In genomic region chr11:2798951-2799761, GRCh38 we compare ENCODE assay signal across 14 cellular contexts.
DNase-seq lines count a peak whose midpoint lies in the region; TF ChIP-seq lines count a peak whose summit lies in the region.
"Had no signal": no experiment of that assay in that cellular context is flagged by ENCODE, and none has a peak within 500 bp of the region (broad histone marks: within the 10 kb centered on the region; RNA-seq: fewer than 3 reads in every experiment).

No MANE protein-coding gene starts in this region.

- intact Hi-C loops in dorsolateral prefrontal cortex (cut with DNase I) = no loop called here

- TF ChIP-seq CTCF in dorsolateral prefrontal cortex (IDR thresholded peaks at IDR 0.05 in 54 of 56, conservative IDR thresholded peaks at IDR 0.05 in 2 of 56; ENCODE audit: low read depth in 1 of 56, partially characterized antibody in 56 of 56) = no peak
- no peak for TF ChIP-seq CTCF in suprapubic skin (IDR thresholded peaks at IDR 0.05)
- TF ChIP-seq CTCF in GM13977 (IDR thresholded peaks at IDR 0.05; ENCODE audit: extremely low read depth, insufficient read depth, missing control alignments) = no peak

- H3K4me3 Mint-ChIP-seq in activated T-cell treated with anti-CD3 and anti-CD28 coated beads, Interleukin-2, amount 50 U/mL, for 24 hours = no peak overlapping the region
- H3K4me3 Mint-ChIP-seq: IgD-negative memory B cell had no signal

- H3K4me3 ChIP-seq in dorsolateral prefrontal cortex (no peak overlapping the region), suprapubic skin (no peak overlapping the region)
- H3K4me3 ChIP-seq: heart right ventricle had no signal

- TF ChIP-seq POLR2A in suprapubic skin (IDR thresholded peaks at IDR 0.05) = no peak

- no peaks in the 10 kb centered on the region for H3K27me3 Mint-ChIP-seq in activated T-cell treated with anti-CD3 and anti-CD28 coated beads, Interleukin-2, amount 50 U/mL, for 24 hours
- H3K27me3 Mint-ChIP-seq: IgD-negative memory B cell had no signal

- no peaks in the 10 kb centered on the region for H3K9me3 ChIP-seq in suprapubic skin
- H3K9me3 ChIP-seq: heart right ventricle had no signal

- H3K27ac ChIP-seq in dorsolateral prefrontal cortex (no peak overlapping the region), suprapubic skin (no peak overlapping the region)
- H3K27ac ChIP-seq: heart right ventricle had no signal

- H3K9me3 Mint-ChIP-seq in activated T-cell treated with anti-CD3 and anti-CD28 coated beads, Interleukin-2, amount 50 U/mL, for 24 hours = no peaks in the 10 kb centered on the region
- H3K9me3 Mint-ChIP-seq: IgD-negative memory B cell had no signal

- in situ Hi-C loops in GM13977 (cut with MboI; ENCODE audit: low pct_unique_long_range_greater_than_20kb, low sequenced_read_pairs, unreplicated experiment) = no loop called here

- no peaks in the 10 kb centered on the region for H3K4me1 Mint-ChIP-seq in activated T-cell treated with anti-CD3 and anti-CD28 coated beads, Interleukin-2, amount 50 U/mL, for 24 hours (ENCODE audit: low read depth)
- H3K4me1 Mint-ChIP-seq: IgD-negative memory B cell had no signal

- TF ChIP-seq EP300 in suprapubic skin (IDR thresholded peaks at IDR 0.05) = no peak

- H3K36me3 ChIP-seq in suprapubic skin = no peaks in the 10 kb centered on the region
- H3K36me3 ChIP-seq: heart right ventricle had no signal

- peak; percentile 11 for DNase-seq in activated T-cell treated with anti-CD3 and anti-CD28 coated beads, Interleukin-2, amount 50 U/mL, for 24 hours
- DNase-seq in activated T-cell treated with anti-CD3 and anti-CD28 coated beads for 4 hours = no peak
- peak in 6 of 10 donors; percentile 2 to 35 (median 20) for DNase-seq in dorsolateral prefrontal cortex
- DNase-seq in mesenteric fat pad (ENCODE audit: low spot score) = peak; percentile 78
- peak; percentile 49 to 58 for DNase-seq in suprapubic skin (ENCODE audit: low spot score in 2 of 2)
- DNase-seq in NCI-H510A (lab: John Stamatoyannopoulos, UW) = no peak
- DNase-seq in KG1 (lab: John Stamatoyannopoulos, UW) = no peak
- no peak for DNase-seq in GM13977 (ENCODE audit: low spot score)
- DNase-seq: activated gamma-delta T cell treated with Interleukin-2 at 50 U/mL for 16 hours, GF-D8, PC-3, substantia nigra had no signal

- no peaks in the 10 kb centered on the region for H3K4me1 ChIP-seq in suprapubic skin

- H3K36me3 Mint-ChIP-seq in activated T-cell treated with anti-CD3 and anti-CD28 coated beads, Interleukin-2, amount 50 U/mL, for 24 hours (ENCODE audit: low read depth) = no peaks in the 10 kb centered on the region

- H3K27ac Mint-ChIP-seq in activated T-cell treated with anti-CD3 and anti-CD28 coated beads, Interleukin-2, amount 50 U/mL, for 24 hours = no peak overlapping the region

- 91% methylated on average over 17 of the region's 17 CpGs for WGBS in suprapubic skin

- H3K27me3 ChIP-seq in dorsolateral prefrontal cortex (no peaks in the 10 kb centered on the region), suprapubic skin (no peaks in the 10 kb centered on the region)
- H3K27me3 ChIP-seq: heart right ventricle had no signal

Comparison
In these comparisons a context has a peak if more than half of its experiments do, and no peak if none do; other contexts are left out.
1. DNase-seq: peak in activated T-cell treated with anti-CD3 and anti-CD28 coated beads, Interleukin-2, amount 50 U/mL, for 24 hours (single experiment), dorsolateral prefrontal cortex (6 of 10), mesenteric fat pad (single experiment) and suprapubic skin (2 of 2); none in activated T-cell treated with anti-CD3 and anti-CD28 coated beads for 4 hours (single experiment), NCI-H510A (single experiment), KG1 (single experiment) and GM13977 (single experiment).